ENCODE assay signal across 12 cellular contexts in genomic region chr22:37145415-37146385, GRCh38. TPM values are rescaled to one million over a fixed set of nuclear protein-coding genes. Genes with fewer than 3 reads are reported as not detected.
A peak's percentile ranks its signal among the peaks of the same experiment; 100 is the strongest.
DNase-seq lines count a peak whose midpoint lies in the region; ATAC-seq, FAIRE-seq and TF ChIP-seq lines count a peak whose summit lies in the region.
"Had no signal": no experiment of that assay in that cellular context is flagged by ENCODE, and none has a peak within 500 bp of the region (broad histone marks: within the 10 kb centered on the region; RNA-seq: fewer than 3 reads in every experiment).

No MANE protein-coding gene starts in this region.

- H3K9me3 ChIP-seq in kidney (ENCODE audit: control insufficient read depth in 1 of 2, low read length in 2 of 2) (no peaks in the 10 kb centered on the region), suprapubic skin (no peaks in the 10 kb centered on the region)
- H3K9me3 ChIP-seq: adrenal gland had no signal

- H3K4me1 ChIP-seq in kidney (ENCODE audit: control insufficient read depth in 1 of 2, insufficient read depth in 1 of 2, low read depth in 1 of 2, low read length in 2 of 2) (no peaks in the 10 kb centered on the region), suprapubic skin (peaks cover 33% of the 10 kb centered on the region)
- H3K4me1 ChIP-seq: adrenal gland had no signal

- H3K36me3 ChIP-seq in kidney (ENCODE audit: control insufficient read depth in 1 of 2, insufficient read depth in 2 of 2, low read length in 2 of 2) = no peaks in the 10 kb centered on the region
- H3K36me3 ChIP-seq in suprapubic skin = no peaks in the 10 kb centered on the region
- H3K36me3 ChIP-seq: adrenal gland had no signal

- no peak for TF ChIP-seq CTCF in activated CD8-positive, alpha-beta T cell treated with anti-CD3 and anti-CD28 coated beads for 36 hours (IDR thresholded peaks at IDR 0.05)
- no peak for TF ChIP-seq CTCF in kidney (IDR thresholded peaks at IDR 0.05; ENCODE audit: borderline replicate concordance, extremely low read depth, insufficient read depth)
- TF ChIP-seq CTCF in suprapubic skin (IDR thresholded peaks at IDR 0.05) = no peak

- H3K9me3 Mint-ChIP-seq in activated naive CD4-positive, alpha-beta T cell treated with anti-CD3 and anti-CD28 coated beads for 36 hours = peaks cover 2% of the 10 kb centered on the region
- peaks cover 2% of the 10 kb centered on the region for H3K9me3 Mint-ChIP-seq in activated CD8-positive, alpha-beta T cell treated with anti-CD3 and anti-CD28 coated beads for 36 hours

- intact Hi-C loops in activated naive CD4-positive, alpha-beta T cell treated with anti-CD3 and anti-CD28 coated beads for 36 hours (cut with micrococcal nuclease) = loop anchor here (5.0 kb wide), 2 partner anchors 52 to 87 kb away; no protein-coding TSS in a partner anchor
- intact Hi-C loops in activated CD8-positive, alpha-beta T cell treated with anti-CD3 and anti-CD28 coated beads for 36 hours (cut with micrococcal nuclease) = loop anchor here (10.0 kb wide), 1 partner anchor 49 kb away; no protein-coding TSS in a partner anchor
- intact Hi-C loops in kidney (cut with DNase I) = no loop called here

- POLR2A ChIA-PET in activated CD8-positive, alpha-beta T cell treated with anti-CD3 and anti-CD28 coated beads for 36 hours (lab: Charles Lee) = interaction anchor here (0.6 to 15.9 kb wide), 6 partner anchors 11 to 283 kb away, joined by 3 to 321 read pairs (median 6); no protein-coding TSS in a partner anchor

- FAIRE-seq in kidney (lab: Jason Lieb, UNC) = no peak
- FAIRE-seq: endometrium had no signal

- no peak overlapping the region for H3K4me3 ChIP-seq in kidney (ENCODE audit: low read length in 2 of 2)
- peak overlapping the region; percentile 5 for H3K4me3 ChIP-seq in suprapubic skin
- H3K4me3 ChIP-seq: adrenal gland had no signal

- no peak for TF ChIP-seq EP300 in suprapubic skin (IDR thresholded peaks at IDR 0.05)

- DNase-seq in activated naive CD4-positive, alpha-beta T cell treated with anti-CD3 and anti-CD28 coated beads for 36 hours = no peak
- DNase-seq in activated naive CD4-positive, alpha-beta T cell treated with Interleukin-2 at 50 U/mL for 16 hours = no peak
- DNase-seq in activated CD8-positive, alpha-beta T cell treated with anti-CD3 and anti-CD28 coated beads for 36 hours = no peak
- DNase-seq in kidney (peak; percentile 45), suprapubic skin (ENCODE audit: low spot score in 2 of 2) (no peak), AG08396 (ENCODE audit: low spot score) (no peak), cerebellar cortex (ENCODE audit: low spot score) (no peak)
- DNase-seq: adrenal gland, NCI-H187 treated with DMSO at 0.1 percent for 48 hours had no signal

- H3K27me3 ChIP-seq in suprapubic skin = peaks cover 4% of the 10 kb centered on the region
- H3K27me3 ChIP-seq: adrenal gland had no signal

- H3K27ac Mint-ChIP-seq in activated naive CD4-positive, alpha-beta T cell treated with anti-CD3 and anti-CD28 coated beads for 36 hours = peak overlapping the region; percentile 96
- peak overlapping the region; percentile 93 for H3K27ac Mint-ChIP-seq in activated CD8-positive, alpha-beta T cell treated with anti-CD3 and anti-CD28 coated beads for 36 hours

- no peak for ATAC-seq in activated CD8-positive, alpha-beta T cell treated with anti-CD3 and anti-CD28 coated beads for 36 hours
- no peak for ATAC-seq in GM18519 (IDR thresholded peaks at IDR 0.05; ENCODE audit: low FRiP score, unreplicated experiment)

- H3K9ac ChIP-seq in kidney (ENCODE audit: low read length in 2 of 2) = no peak overlapping the region

- H3K4me3 Mint-ChIP-seq in activated naive CD4-positive, alpha-beta T cell treated with anti-CD3 and anti-CD28 coated beads for 36 hours = peak overlapping the region; percentile 87
- peak overlapping the region; percentile 87 for H3K4me3 Mint-ChIP-seq in activated CD8-positive, alpha-beta T cell treated with anti-CD3 and anti-CD28 coated beads for 36 hours

- no peak for TF ChIP-seq POLR2A in suprapubic skin (IDR thresholded peaks at IDR 0.05)

- H3K27ac ChIP-seq in kidney (ENCODE audit: low read depth in 2 of 2, low read length in 2 of 2) (no peak overlapping the region), suprapubic skin (no peak overlapping the region)
- H3K27ac ChIP-seq: adrenal gland, C4-2B had no signal

- 33% methylated on average over 19 of the region's 20 CpGs for WGBS in suprapubic skin

- H3K27me3 Mint-ChIP-seq in activated naive CD4-positive, alpha-beta T cell treated with anti-CD3 and anti-CD28 coated beads for 36 hours (ENCODE audit: low read depth) = no peaks in the 10 kb centered on the region
- no peaks in the 10 kb centered on the region for H3K27me3 Mint-ChIP-seq in activated CD8-positive, alpha-beta T cell treated with anti-CD3 and anti-CD28 coated beads for 36 hours

- CTCF ChIA-PET in activated naive CD4-positive, alpha-beta T cell treated with anti-CD3 and anti-CD28 coated beads for 36 hours (lab: Charles Lee) = interaction anchor here (0.8 to 5.3 kb wide), 6 partner anchors 16 to 66 kb away, joined by 3 to 48 read pairs (median 4); no protein-coding TSS in a partner anchor
- CTCF ChIA-PET in activated CD8-positive, alpha-beta T cell treated with anti-CD3 and anti-CD28 coated beads for 36 hours (lab: Charles Lee) = interaction anchor here (0.9 to 2.4 kb wide), 8 partner anchors 10 to 115 kb away, joined by 3 to 8 read pairs (median 3); no protein-coding TSS in a partner anchor

- peaks cover 59% of the 10 kb centered on the region for H3K4me1 Mint-ChIP-seq in activated naive CD4-positive, alpha-beta T cell treated with anti-CD3 and anti-CD28 coated beads for 36 hours (ENCODE audit: low read depth)
- peaks cover 69% of the 10 kb centered on the region for H3K4me1 Mint-ChIP-seq in activated CD8-positive, alpha-beta T cell treated with anti-CD3 and anti-CD28 coated beads for 36 hours (ENCODE audit: low read depth)

- peaks cover 51% of the 10 kb centered on the region for H3K36me3 Mint-ChIP-seq in activated naive CD4-positive, alpha-beta T cell treated with anti-CD3 and anti-CD28 coated beads for 36 hours (ENCODE audit: low read depth)
- peaks cover 85% of the 10 kb centered on the region for H3K36me3 Mint-ChIP-seq in activated CD8-positive, alpha-beta T cell treated with anti-CD3 and anti-CD28 coated beads for 36 hours (ENCODE audit: low read depth)

RNA-seq across cellular contexts. Expression of gene IL2RB, which starts 4.0 kb away (rescaled TPM):
- 100 to 1,000 TPM; 126 to 134 TPM for total RNA-seq in activated naive CD4-positive, alpha-beta T cell treated with anti-CD3 and anti-CD28 coated beads for 36 hours
- 100 to 1,000 TPM; 263 to 268 TPM for total RNA-seq in activated CD8-positive, alpha-beta T cell treated with anti-CD3 and anti-CD28 coated beads for 36 hours
- 7.6 TPM for total RNA-seq in kidney
- polyA plus RNA-seq in kidney (ENCODE audit: insufficient read depth, low read depth, low replicate concordance) = 0.32 TPM
- 10 to 100 TPM in 3 of 4 donors, 1 to 10 TPM in 1; 8.9 to 29.7 (median 12.4) TPM for total RNA-seq in suprapubic skin

RNA-seq across cellular contexts. Expression of gene TMPRSS6, which starts 36.2 kb away (rescaled TPM):
- 10 to 100 TPM; 10.7 to 10.9 TPM for total RNA-seq in activated naive CD4-positive, alpha-beta T cell treated with anti-CD3 and anti-CD28 coated beads for 36 hours
- total RNA-seq in activated CD8-positive, alpha-beta T cell treated with anti-CD3 and anti-CD28 coated beads for 36 hours = 10 to 100 TPM; 11.3 to 12.4 TPM
- 1.4 TPM for total RNA-seq in kidney
- not detected for polyA plus RNA-seq in kidney (ENCODE audit: insufficient read depth, low read depth, low replicate concordance)
- 1 to 10 TPM in 2 of 4 donors, under 1 TPM in 2; 0.30 to 3.8 (median 1.0) TPM for total RNA-seq in suprapubic skin

RNA-seq across cellular contexts. Expression of gene C1QTNF6, which starts 42.3 kb away (rescaled TPM):
- 10 to 100 TPM; 13.4 to 13.6 TPM for total RNA-seq in activated naive CD4-positive, alpha-beta T cell treated with anti-CD3 and anti-CD28 coated beads for 36 hours
- total RNA-seq in activated CD8-positive, alpha-beta T cell treated with anti-CD3 and anti-CD28 coated beads for 36 hours = 1 to 10 TPM; 6.4 TPM
- 8.0 TPM for total RNA-seq in kidney
- polyA plus RNA-seq in kidney (ENCODE audit: insufficient read depth, low read depth, low replicate concordance) = 3.2 TPM
- 1 to 10 TPM; 1.2 to 8.4 (median 2.7) TPM for total RNA-seq in suprapubic skin

Comparison
In these comparisons a context has a peak if more than half of its experiments do, and no peak if none do; other contexts are left out.
1. RNA of gene IL2RB, which starts 4.0 kb away (total RNA-seq): 263 to 268 TPM in activated CD8-positive, alpha-beta T cell treated with anti-CD3 and anti-CD28 coated beads for 36 hours and 126 to 134 TPM in activated naive CD4-positive, alpha-beta T cell treated with anti-CD3 and anti-CD28 coated beads for 36 hours; 8.9 to 29.7 TPM in suprapubic skin and 7.6 TPM in kidney (single experiment); every median in the first group is over 4 times any median in the second.